1 cellular context compared by ENCODE assay signal in the genomic region with DNA sequence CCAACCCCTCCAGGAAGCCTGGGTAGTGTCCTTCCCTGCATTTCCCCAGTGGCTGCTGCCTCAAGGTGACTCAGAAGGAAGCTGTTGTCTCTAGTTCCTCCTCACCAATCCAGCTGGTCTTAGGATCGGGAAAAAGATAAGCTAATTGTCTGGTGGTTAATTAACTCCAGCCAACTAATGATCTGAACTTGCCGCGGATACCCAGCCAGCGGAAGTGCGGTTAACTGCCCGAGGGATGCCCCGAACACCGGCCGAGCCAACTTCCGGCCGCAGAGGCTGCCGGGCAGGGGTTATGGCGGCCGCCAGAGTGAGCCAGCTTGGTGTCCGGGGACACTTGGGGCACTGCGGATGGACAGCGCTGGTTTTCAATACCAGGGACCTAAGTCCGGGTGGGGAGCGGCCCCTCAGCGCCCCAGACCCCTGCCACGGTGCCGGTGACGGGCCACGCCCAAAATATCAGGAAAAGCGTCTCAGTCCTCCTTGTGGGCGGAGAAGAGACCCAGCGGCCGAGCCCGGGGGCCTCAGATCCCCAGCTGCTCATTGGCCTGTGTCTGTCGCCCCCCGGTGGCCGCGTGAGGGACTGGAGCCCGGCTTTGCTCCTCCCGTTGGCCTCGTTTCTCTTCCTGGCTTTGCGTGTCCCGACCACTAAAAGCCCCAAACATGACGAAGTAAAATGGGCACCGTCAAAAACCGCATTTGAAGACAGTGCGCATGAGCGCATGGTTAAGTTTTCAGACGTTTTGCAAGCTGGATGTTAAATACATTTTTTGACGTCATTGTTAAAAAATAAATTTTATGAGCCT.
TF ChIP-seq lines count a peak whose summit lies in the region.

No MANE protein-coding gene starts in this region.

TF ChIP-seq in HepG2, 621 proteins besides CTCF, POLR2A, EP300 and RAD21 (continues in another document):
- TF ChIP-seq HHEX (CRISPR knock-in tag; IDR thresholded peaks at IDR 0.05): no peak
- no peak for TF ChIP-seq ZNF235 (CRISPR knock-in tag; IDR thresholded peaks at IDR 0.05; ENCODE audit: borderline replicate concordance)
- peak; percentile 76; the same call in 1 of the 2 replicates for TF ChIP-seq TEF (CRISPR knock-in tag; IDR thresholded peaks at IDR 0.05)
- TF ChIP-seq, protein P1, sequence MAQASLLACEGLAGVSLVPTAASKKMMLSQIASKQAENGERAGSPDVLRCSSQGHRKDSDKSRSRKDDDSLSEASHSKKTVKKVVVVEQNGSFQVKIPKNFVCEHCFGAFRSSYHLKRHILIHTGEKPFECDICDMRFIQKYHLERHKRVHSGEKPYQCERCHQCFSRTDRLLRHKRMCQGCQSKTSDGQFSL (CRISPR knock-in tag; IDR thresholded peaks at IDR 0.05): 0 out of 2 replicates have a peak, but pooled peaks have one; percentile 27
- peak; percentile 67; the same call in 1 of the 2 replicates for TF ChIP-seq ELK4 (CRISPR knock-in tag; IDR thresholded peaks at IDR 0.05; ENCODE audit: borderline replicate concordance)
- peak; percentile 76 for TF ChIP-seq ZNF792 (CRISPR knock-in tag; IDR thresholded peaks at IDR 0.05)
- TF ChIP-seq HDAC1 (CRISPR knock-in tag; IDR thresholded peaks at IDR 0.05): peak; percentile 81
- TF ChIP-seq SMAD1 (CRISPR knock-in tag; IDR thresholded peaks at IDR 0.05; ENCODE audit: borderline replicate concordance, low read depth): no peak
- peak; percentile 89 for TF ChIP-seq THAP11 (CRISPR knock-in tag; IDR thresholded peaks at IDR 0.05)
- peak; percentile 81 for TF ChIP-seq ZNF543 (CRISPR knock-in tag; IDR thresholded peaks at IDR 0.05)
- TF ChIP-seq PHF20 (CRISPR knock-in tag; IDR thresholded peaks at IDR 0.05): peak; percentile 93
- TF ChIP-seq, protein P2, sequence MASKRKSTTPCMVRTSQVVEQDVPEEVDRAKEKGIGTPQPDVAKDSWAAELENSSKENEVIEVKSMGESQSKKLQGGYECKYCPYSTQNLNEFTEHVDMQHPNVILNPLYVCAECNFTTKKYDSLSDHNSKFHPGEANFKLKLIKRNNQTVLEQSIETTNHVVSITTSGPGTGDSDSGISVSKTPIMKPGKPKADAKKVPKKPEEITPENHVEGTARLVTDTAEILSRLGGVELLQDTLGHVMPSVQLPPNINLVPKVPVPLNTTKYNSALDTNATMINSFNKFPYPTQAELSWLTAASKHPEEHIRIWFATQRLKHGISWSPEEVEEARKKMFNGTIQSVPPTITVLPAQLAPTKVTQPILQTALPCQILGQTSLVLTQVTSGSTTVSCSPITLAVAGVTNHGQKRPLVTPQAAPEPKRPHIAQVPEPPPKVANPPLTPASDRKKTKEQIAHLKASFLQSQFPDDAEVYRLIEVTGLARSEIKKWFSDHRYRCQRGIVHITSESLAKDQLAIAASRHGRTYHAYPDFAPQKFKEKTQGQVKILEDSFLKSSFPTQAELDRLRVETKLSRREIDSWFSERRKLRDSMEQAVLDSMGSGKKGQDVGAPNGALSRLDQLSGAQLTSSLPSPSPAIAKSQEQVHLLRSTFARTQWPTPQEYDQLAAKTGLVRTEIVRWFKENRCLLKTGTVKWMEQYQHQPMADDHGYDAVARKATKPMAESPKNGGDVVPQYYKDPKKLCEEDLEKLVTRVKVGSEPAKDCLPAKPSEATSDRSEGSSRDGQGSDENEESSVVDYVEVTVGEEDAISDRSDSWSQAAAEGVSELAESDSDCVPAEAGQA (IDR thresholded peaks at IDR 0.05; ENCODE audit: low read depth): peak; percentile 45; the same call in 1 of the 2 replicates
- TF ChIP-seq, protein P2 (CRISPR knock-in tag; IDR thresholded peaks at IDR 0.05; ENCODE audit: borderline replicate concordance): no peak
- TF ChIP-seq STAT5B (CRISPR knock-in tag; IDR thresholded peaks at IDR 0.05): no peak
- no peak for TF ChIP-seq ZNF562 (CRISPR knock-in tag; IDR thresholded peaks at IDR 0.05; ENCODE audit: borderline replicate concordance)
- no peak for TF ChIP-seq FLYWCH1 (CRISPR knock-in tag; IDR thresholded peaks at IDR 0.05)
- peak; percentile 80; the same call in 1 of the 2 replicates for TF ChIP-seq YEATS4 (CRISPR knock-in tag; IDR thresholded peaks at IDR 0.05; ENCODE audit: borderline replicate concordance)
- no peak for TF ChIP-seq IRX3 (CRISPR knock-in tag; IDR thresholded peaks at IDR 0.05; ENCODE audit: borderline replicate concordance, low read depth)
- TF ChIP-seq ZNF256 (CRISPR knock-in tag; conservative IDR thresholded peaks at IDR 0.05): peak; percentile 74; the same call in 1 of the 2 replicates
- peak; percentile 54; the same call in 1 of the 2 replicates for TF ChIP-seq ZNF317 (CRISPR knock-in tag; IDR thresholded peaks at IDR 0.05)
- TF ChIP-seq ZNF501 (CRISPR knock-in tag; IDR thresholded peaks at IDR 0.05): peak; percentile 99
- TF ChIP-seq ZNF441 (CRISPR knock-in tag; IDR thresholded peaks at IDR 0.05; ENCODE audit: borderline replicate concordance): peak; percentile 36; the same call in 1 of the 2 replicates
- no peak for TF ChIP-seq RBAK (CRISPR knock-in tag; IDR thresholded peaks at IDR 0.05)
- TF ChIP-seq ZNF746 (CRISPR knock-in tag; IDR thresholded peaks at IDR 0.05): no peak; the same call in 1 of the 2 replicates
- TF ChIP-seq, protein P3, sequence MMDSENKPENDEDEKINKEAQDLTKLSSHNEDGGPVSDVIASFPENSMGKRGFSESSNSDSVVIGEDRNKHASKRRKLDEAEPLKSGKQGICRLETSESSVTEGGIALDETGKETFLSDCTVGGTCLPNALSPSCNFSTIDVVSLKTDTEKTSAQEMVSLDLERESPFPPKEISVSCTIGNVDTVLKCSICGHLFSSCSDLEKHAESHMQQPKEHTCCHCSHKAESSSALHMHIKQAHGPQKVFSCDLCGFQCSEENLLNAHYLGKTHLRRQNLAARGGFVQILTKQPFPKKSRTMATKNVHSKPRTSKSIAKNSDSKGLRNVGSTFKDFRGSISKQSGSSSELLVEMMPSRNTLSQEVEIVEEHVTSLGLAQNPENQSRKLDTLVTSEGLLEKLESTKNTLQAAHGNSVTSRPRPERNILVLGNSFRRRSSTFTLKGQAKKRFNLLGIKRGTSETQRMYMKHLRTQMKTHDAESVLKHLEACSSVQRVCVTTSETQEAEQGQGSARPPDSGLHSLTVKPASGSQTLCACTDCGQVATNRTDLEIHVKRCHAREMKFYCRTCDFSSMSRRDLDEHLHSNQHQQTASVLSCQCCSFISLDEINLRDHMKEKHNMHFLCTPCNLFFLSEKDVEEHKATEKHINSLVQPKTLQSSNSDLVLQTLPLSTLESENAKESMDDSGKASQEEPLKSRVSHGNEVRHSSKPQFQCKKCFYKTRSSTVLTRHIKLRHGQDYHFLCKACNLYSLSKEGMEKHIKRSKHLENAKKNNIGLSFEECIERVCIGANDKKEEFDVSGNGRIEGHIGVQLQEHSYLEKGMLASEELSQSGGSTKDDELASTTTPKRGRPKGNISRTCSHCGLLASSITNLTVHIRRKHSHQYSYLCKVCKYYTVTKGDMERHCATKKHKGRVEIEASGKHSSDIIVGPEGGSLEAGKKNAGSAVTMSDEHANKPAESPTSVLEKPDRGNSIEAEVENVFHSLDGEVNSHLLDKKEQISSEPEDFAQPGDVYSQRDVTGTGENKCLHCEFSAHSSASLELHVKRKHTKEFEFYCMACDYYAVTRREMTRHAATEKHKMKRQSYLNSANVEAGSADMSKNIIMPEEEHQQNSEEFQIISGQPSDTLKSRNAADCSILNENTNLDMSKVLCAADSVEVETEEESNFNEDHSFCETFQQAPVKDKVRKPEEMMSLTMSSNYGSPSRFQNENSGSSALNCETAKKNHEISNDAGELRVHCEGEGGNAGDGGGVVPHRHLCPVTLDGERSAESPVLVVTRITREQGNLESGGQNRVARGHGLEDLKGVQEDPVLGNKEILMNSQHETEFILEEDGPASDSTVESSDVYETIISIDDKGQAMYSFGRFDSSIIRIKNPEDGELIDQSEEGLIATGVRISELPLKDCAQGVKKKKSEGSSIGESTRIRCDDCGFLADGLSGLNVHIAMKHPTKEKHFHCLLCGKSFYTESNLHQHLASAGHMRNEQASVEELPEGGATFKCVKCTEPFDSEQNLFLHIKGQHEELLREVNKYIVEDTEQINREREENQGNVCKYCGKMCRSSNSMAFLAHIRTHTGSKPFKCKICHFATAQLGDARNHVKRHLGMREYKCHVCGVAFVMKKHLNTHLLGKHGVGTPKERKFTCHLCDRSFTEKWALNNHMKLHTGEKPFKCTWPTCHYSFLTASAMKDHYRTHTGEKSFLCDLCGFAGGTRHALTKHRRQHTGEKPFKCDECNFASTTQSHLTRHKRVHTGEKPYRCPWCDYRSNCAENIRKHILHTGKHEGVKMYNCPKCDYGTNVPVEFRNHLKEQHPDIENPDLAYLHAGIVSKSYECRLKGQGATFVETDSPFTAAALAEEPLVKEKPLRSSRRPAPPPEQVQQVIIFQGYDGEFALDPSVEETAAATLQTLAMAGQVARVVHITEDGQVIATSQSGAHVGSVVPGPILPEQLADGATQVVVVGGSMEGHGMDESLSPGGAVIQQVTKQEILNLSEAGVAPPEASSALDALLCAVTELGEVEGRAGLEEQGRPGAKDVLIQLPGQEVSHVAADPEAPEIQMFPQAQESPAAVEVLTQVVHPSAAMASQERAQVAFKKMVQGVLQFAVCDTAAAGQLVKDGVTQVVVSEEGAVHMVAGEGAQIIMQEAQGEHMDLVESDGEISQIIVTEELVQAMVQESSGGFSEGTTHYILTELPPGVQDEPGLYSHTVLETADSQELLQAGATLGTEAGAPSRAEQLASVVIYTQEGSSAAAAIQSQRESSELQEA (CRISPR knock-in tag; IDR thresholded peaks at IDR 0.05; ENCODE audit: not compliant biosample characterization): no peak
- no peak for TF ChIP-seq NR1H2 (CRISPR knock-in tag; IDR thresholded peaks at IDR 0.05; ENCODE audit: borderline replicate concordance, low read depth)
- TF ChIP-seq ZNF24 (IDR thresholded peaks at IDR 0.05): peak; percentile 26; the same call in 1 of the 2 replicates
- TF ChIP-seq ZKSCAN8 (CRISPR knock-in tag; IDR thresholded peaks at IDR 0.05; ENCODE audit: borderline replicate concordance): 0 out of 2 replicates have a peak, but pooled peaks have one; percentile 44
- peak; percentile 43 for TF ChIP-seq FOSL2 (CRISPR knock-in tag; IDR thresholded peaks at IDR 0.05)
- TF ChIP-seq ZNF292 (CRISPR knock-in tag; IDR thresholded peaks at IDR 0.05; ENCODE audit: borderline replicate concordance, low read depth): 0 out of 2 replicates have a peak, but pooled peaks have one; percentile 27
- peak; percentile 37; the same call in 1 of the 2 replicates for TF ChIP-seq KLF11 (CRISPR knock-in tag; IDR thresholded peaks at IDR 0.05)
- no peak for TF ChIP-seq ZFYVE20 (CRISPR knock-in tag; IDR thresholded peaks at IDR 0.05; ENCODE audit: borderline replicate concordance, low read depth)
- 0 out of 2 replicates have a peak, but pooled peaks have one; percentile 15 for TF ChIP-seq ZBTB7A (CRISPR knock-in tag; IDR thresholded peaks at IDR 0.05)
- TF ChIP-seq CREB1 (IDR thresholded peaks at IDR 0.05): 0 out of 2 replicates have a peak, but pooled peaks have one; percentile 20
- no peak; the same call in 1 of the 2 replicates for TF ChIP-seq CREB1 (CRISPR knock-in tag; IDR thresholded peaks at IDR 0.05)
- TF ChIP-seq PRPF4 (IDR thresholded peaks at IDR 0.05; ENCODE audit: low read depth, low read length, poor library complexity, severe bottlenecking): no peak
- TF ChIP-seq FOXA1 (IDR thresholded peaks at IDR 0.05): no peak
- no peak for TF ChIP-seq FOXA1 (CRISPR knock-in tag; IDR thresholded peaks at IDR 0.05)
- peak; percentile 78 for TF ChIP-seq MXD4 (CRISPR knock-in tag; IDR thresholded peaks at IDR 0.05)
- TF ChIP-seq CENPX (CRISPR knock-in tag; IDR thresholded peaks at IDR 0.05): no peak
- TF ChIP-seq, protein P4, sequence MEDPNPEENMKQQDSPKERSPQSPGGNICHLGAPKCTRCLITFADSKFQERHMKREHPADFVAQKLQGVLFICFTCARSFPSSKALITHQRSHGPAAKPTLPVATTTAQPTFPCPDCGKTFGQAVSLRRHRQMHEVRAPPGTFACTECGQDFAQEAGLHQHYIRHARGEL (CRISPR knock-in tag; IDR thresholded peaks at IDR 0.05): peak; percentile 78; the same call in 1 of the 2 replicates
- peak; percentile 45; the same call in 1 of the 2 replicates for TF ChIP-seq NCOA2 (CRISPR knock-in tag; IDR thresholded peaks at IDR 0.05)
- TF ChIP-seq FOSL1 (CRISPR knock-in tag; IDR thresholded peaks at IDR 0.05; ENCODE audit: borderline replicate concordance): no peak; the same call in 1 of the 2 replicates
- TF ChIP-seq NR3C1 (CRISPR knock-in tag; IDR thresholded peaks at IDR 0.05): no peak
